Comparison of ENCODE assay signal across 11 cellular contexts in genomic region chr2:149648282-149649030, GRCh38.
DNase-seq lines count a peak whose midpoint lies in the region; ATAC-seq, FAIRE-seq and TF ChIP-seq lines count a peak whose summit lies in the region.
"Had no signal": no experiment of that assay in that cellular context is flagged by ENCODE, and none has a peak within 500 bp of the region (broad histone marks: within the 10 kb centered on the region; RNA-seq: fewer than 3 reads in every experiment).

No MANE protein-coding gene starts in this region.

- TF ChIP-seq CTCF in HEK293 (tag by site-specific recombination; IDR thresholded peaks at IDR 0.05) = no peak
- no peak for TF ChIP-seq CTCF in astrocyte (IDR thresholded peaks at IDR 0.05; ENCODE audit: insufficient read depth, low read depth, low read length)
- no peak for TF ChIP-seq CTCF in right atrium auricular region (IDR thresholded peaks at IDR 0.05)

- H3K4me3 Mint-ChIP-seq in astrocyte (ENCODE audit: unreplicated experiment) = peak overlapping the region; percentile 36
- H3K4me3 Mint-ChIP-seq: activated B cell treated with CpG ODN at 0.5 μM for 24 hours had no signal

- no peaks in the 10 kb centered on the region for H3K27me3 Mint-ChIP-seq in astrocyte (ENCODE audit: low read depth, unreplicated experiment)

- H3K27me3 ChIP-seq in astrocyte (ENCODE audit: insufficient read depth, low read length) (no peaks in the 10 kb centered on the region), right atrium auricular region (no peaks in the 10 kb centered on the region)

- H3K9me3 ChIP-seq in HEK293 (ENCODE audit: control insufficient read depth, insufficient read depth, low read depth, low read length) (no peaks in the 10 kb centered on the region), astrocyte (ENCODE audit: insufficient read depth, low read depth, low read length) (no peaks in the 10 kb centered on the region), right atrium auricular region (no peaks in the 10 kb centered on the region)

- ATAC-seq in GM21717 (IDR thresholded peaks at IDR 0.05; ENCODE audit: unreplicated experiment) = no peak
- no peak for ATAC-seq in HG03159 (IDR thresholded peaks at IDR 0.05; ENCODE audit: unreplicated experiment)

- no peaks in the 10 kb centered on the region for H3K36me3 ChIP-seq in HEK293 (ENCODE audit: control insufficient read depth in 2 of 2, insufficient read depth in 1 of 2, low read length in 2 of 2)
- no peaks in the 10 kb centered on the region for H3K36me3 ChIP-seq in astrocyte (ENCODE audit: insufficient read depth, low read length)
- H3K36me3 ChIP-seq in right atrium auricular region = no peaks in the 10 kb centered on the region

- FAIRE-seq in astrocyte (lab: Jason Lieb, UNC) = peak; percentile 100
- FAIRE-seq: GM18507 had no signal

- H3K27ac ChIP-seq in HEK293 (ENCODE audit: extremely low read depth, low read depth, low read length) (peak overlapping the region; percentile 43), astrocyte (ENCODE audit: low read depth, low read length) (peak overlapping the region; percentile 82), right atrium auricular region (no peak overlapping the region)

- H3K79me2 ChIP-seq in astrocyte (ENCODE audit: insufficient read depth, low read length) = no peaks in the 10 kb centered on the region

- H3K9ac ChIP-seq in astrocyte (ENCODE audit: low read length) = peak overlapping the region; percentile 58

- peaks cover 5% of the 10 kb centered on the region for H3K36me3 Mint-ChIP-seq in astrocyte (ENCODE audit: low read depth, unreplicated experiment)

- POLR2A ChIA-PET in HEK293 (lab: Yijun Ruan, JAX) = no interaction called here

- peaks cover 5% of the 10 kb centered on the region for H3K9me3 Mint-ChIP-seq in astrocyte (ENCODE audit: unreplicated experiment)
- H3K9me3 Mint-ChIP-seq: activated B cell treated with CpG ODN at 0.5 μM for 24 hours had no signal

- H4K20me1 ChIP-seq in astrocyte (ENCODE audit: insufficient read depth, low read length) = no peaks in the 10 kb centered on the region

- H3K4me3 ChIP-seq in HEK293 (ENCODE audit: low read depth, low read length) (no peak overlapping the region), astrocyte (ENCODE audit: insufficient read depth, low read depth, low read length) (peak overlapping the region; percentile 17), right atrium auricular region (no peak overlapping the region)

- H3K4me1 ChIP-seq in HEK293 (ENCODE audit: control insufficient read depth, insufficient read depth, low read length) = peaks cover 3% of the 10 kb centered on the region
- peaks cover 16% of the 10 kb centered on the region for H3K4me1 ChIP-seq in astrocyte (ENCODE audit: insufficient read depth, low read length)
- no peaks in the 10 kb centered on the region for H3K4me1 ChIP-seq in right atrium auricular region

- CTCF ChIA-PET in HEK293 (lab: Yijun Ruan, JAX) = interaction anchor here (0.7 kb wide), 2 partner anchors 28 to 132 kb away, joined by 3 to 4 read pairs; no protein-coding TSS in a partner anchor

- no peak overlapping the region for H2AFZ ChIP-seq in astrocyte (ENCODE audit: low read depth, low read length)

- peak overlapping the region; percentile 71 for H3K27ac Mint-ChIP-seq in astrocyte (ENCODE audit: unreplicated experiment)
- H3K27ac Mint-ChIP-seq: activated B cell treated with CpG ODN at 0.5 μM for 24 hours had no signal

- H3K4me1 Mint-ChIP-seq in astrocyte (ENCODE audit: low read depth, unreplicated experiment) = peaks cover 35% of the 10 kb centered on the region
- H3K4me1 Mint-ChIP-seq: activated B cell treated with CpG ODN at 0.5 μM for 24 hours had no signal

- peak overlapping the region; percentile 71 for H3K4me2 ChIP-seq in astrocyte (ENCODE audit: low read length)

- DNase-seq in astrocyte (ENCODE audit: low read depth) (peak; percentile 99), right atrium auricular region (ENCODE audit: low spot score) (peak; percentile 81), smooth muscle cell of the brain vasculature (ENCODE audit: low read depth, low spot score) (peak; percentile 56), retina (no peak), hypothalamus (lab: John Stamatoyannopoulos, UW) (no peak)
- DNase-seq: activated B cell treated with CpG ODN at 0.5 μM for 24 hours, NCI-H1694 treated with DMSO at 0.1 percent for 48 hours had no signal

TF ChIP-seq in HEK293, 187 proteins besides CTCF, POLR2A, EP300 and RAD21:
- peak; percentile 84 for TF ChIP-seq ZBTB17 (tag by site-specific recombination; IDR thresholded peaks at IDR 0.05)
- TF ChIP-seq, protein P1, sequence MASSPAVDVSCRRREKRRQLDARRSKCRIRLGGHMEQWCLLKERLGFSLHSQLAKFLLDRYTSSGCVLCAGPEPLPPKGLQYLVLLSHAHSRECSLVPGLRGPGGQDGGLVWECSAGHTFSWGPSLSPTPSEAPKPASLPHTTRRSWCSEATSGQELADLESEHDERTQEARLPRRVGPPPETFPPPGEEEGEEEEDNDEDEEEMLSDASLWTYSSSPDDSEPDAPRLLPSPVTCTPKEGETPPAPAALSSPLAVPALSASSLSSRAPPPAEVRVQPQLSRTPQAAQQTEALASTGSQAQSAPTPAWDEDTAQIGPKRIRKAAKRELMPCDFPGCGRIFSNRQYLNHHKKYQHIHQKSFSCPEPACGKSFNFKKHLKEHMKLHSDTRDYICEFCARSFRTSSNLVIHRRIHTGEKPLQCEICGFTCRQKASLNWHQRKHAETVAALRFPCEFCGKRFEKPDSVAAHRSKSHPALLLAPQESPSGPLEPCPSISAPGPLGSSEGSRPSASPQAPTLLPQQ (tag by site-specific recombination; IDR thresholded peaks at IDR 0.05) = 0 out of 2 replicates have a peak, but pooled peaks have one; percentile 23
- peak; percentile 48; the same call in 1 of the 2 replicates for TF ChIP-seq PRDM1 (tag by site-specific recombination; IDR thresholded peaks at IDR 0.05)
- 0 out of 2 replicates have a peak, but pooled peaks have one; percentile 21 for TF ChIP-seq ZBTB20 (tag by site-specific recombination; IDR thresholded peaks at IDR 0.05)
- peak; percentile 77; the same call in 1 of the 2 replicates for TF ChIP-seq ZNF362 (tag by site-specific recombination; IDR thresholded peaks at IDR 0.05)
- TF ChIP-seq SP7 (tag by site-specific recombination; IDR thresholded peaks at IDR 0.05) = peak; percentile 29; the same call in 1 of the 2 replicates
- TF ChIP-seq ZSCAN4 (tag by site-specific recombination; IDR thresholded peaks at IDR 0.05) = no peak
- no peak for TF ChIP-seq ZNF132 (tag by site-specific recombination; IDR thresholded peaks at IDR 0.05; ENCODE audit: borderline replicate concordance)
- no peak for TF ChIP-seq ZNF777 (tag by site-specific recombination; IDR thresholded peaks at IDR 0.05; ENCODE audit: borderline replicate concordance)
- no peak for TF ChIP-seq ZNF23 (tag by site-specific recombination; IDR thresholded peaks at IDR 0.05; ENCODE audit: borderline replicate concordance)
- peak; percentile 66; the same call in 1 of the 2 replicates for TF ChIP-seq ZFP37 (tag by site-specific recombination; IDR thresholded peaks at IDR 0.05)
- peak; percentile 22; the same call in 1 of the 2 replicates for TF ChIP-seq ZNF394 (tag by site-specific recombination; IDR thresholded peaks at IDR 0.05; ENCODE audit: borderline replicate concordance)
- peak; percentile 38; the same call in 1 of the 2 replicates for TF ChIP-seq ZNF600 (tag by site-specific recombination; IDR thresholded peaks at IDR 0.05)

Comparison
In these comparisons a context has a peak if more than half of its experiments do, and no peak if none do; other contexts are left out.
1. H3K27ac ChIP-seq: peak in HEK293 (single experiment) and astrocyte (single experiment); none in right atrium auricular region (0 of 2).
2. DNase-seq: peak in astrocyte (single experiment), right atrium auricular region (single experiment) and smooth muscle cell of the brain vasculature (single experiment); none in retina (single experiment) and hypothalamus (0 of 51).